22 cellular contexts compared by ENCODE assay signal in genomic region chr3:123044981-123045763, GRCh38. TPM values are rescaled to one million over a fixed set of nuclear protein-coding genes. Genes with fewer than 3 reads are reported as not detected.
DNase-seq lines count a peak whose midpoint lies in the region; ATAC-seq and FAIRE-seq lines count a peak whose summit lies in the region.
"Had no signal": no experiment of that assay in that cellular context is flagged by ENCODE, and none has a peak within 500 bp of the region (broad histone marks: within the 10 kb centered on the region; RNA-seq: fewer than 3 reads in every experiment).

No MANE protein-coding gene starts in this region.

- no peak overlapping the region for H2BK120ac ChIP-seq in neuronal stem cell (ENCODE audit: low read depth, low read length)

- H3K14ac ChIP-seq in neuronal stem cell (ENCODE audit: low read length): no peak overlapping the region

- DNase-seq in EH (ENCODE audit: low read depth) (peak; percentile 14), MG63 (peak; percentile 69), dermis microvascular lymphatic vessel endothelial cell (ENCODE audit: low read depth in 2 of 2) (peak; percentile 46 to 59), neuronal stem cell (ENCODE audit: low spot score) (no peak), RCC 7860 (ENCODE audit: low spot score) (no peak), NCI-H748 treated with DMSO at 0.1 percent for 48 hours (lab: John Stamatoyannopoulos, UW) (no peak)
- DNase-seq: CD8-positive, alpha-beta T cell; DMS53; MV-4-11; NCI-H1417; NCI-H187 treated with DMSO at 0.1 percent for 48 hours; NCI-H2227 treated with DMSO at 0.1 percent for 48 hours; NCI-H510A treated with DMSO at 0.1 percent for 48 hours; Peyer's patch; SHP77 had no signal

- H3K9me3 ChIP-seq in MG63: no peaks in the 10 kb centered on the region
- no peaks in the 10 kb centered on the region for H3K9me3 ChIP-seq in neuronal stem cell (replicated peaks in 1 of 2; ENCODE audit: control insufficient read depth in 2 of 2, insufficient read depth in 1 of 2, low read depth in 1 of 2, low read length in 2 of 2)
- H3K9me3 ChIP-seq: BLaER1, HAP-1, Peyer's patch had no signal

- no peak for ATAC-seq in HG02885 (IDR thresholded peaks at IDR 0.05; ENCODE audit: poor library complexity, unreplicated experiment)
- ATAC-seq: CD8-positive, alpha-beta T cell; K562 had no signal

- H3K9ac ChIP-seq in neuronal stem cell (ENCODE audit: low read depth, low read length, poor library complexity): no peak overlapping the region
- H3K9ac ChIP-seq: BLaER1 had no signal

- H2AK5ac ChIP-seq in neuronal stem cell (ENCODE audit: low read depth, low read length): no peak overlapping the region

- no peaks in the 10 kb centered on the region for H3K27me3 ChIP-seq in MG63
- no peaks in the 10 kb centered on the region for H3K27me3 ChIP-seq in neuronal stem cell (ENCODE audit: control insufficient read depth in 3 of 3, insufficient read depth in 3 of 3, low read depth in 1 of 3, low read length in 3 of 3)
- H3K27me3 ChIP-seq: BLaER1, Peyer's patch had no signal

- no peak overlapping the region for H3K23ac ChIP-seq in neuronal stem cell (ENCODE audit: low read depth, low read length, poor library complexity)

- H4K8ac ChIP-seq in neuronal stem cell (ENCODE audit: low read depth, low read length): no peak overlapping the region

- no peak overlapping the region for H3K27ac ChIP-seq in neuronal stem cell (replicated peaks; ENCODE audit: low read length)
- H3K27ac ChIP-seq: BLaER1, Peyer's patch had no signal

- no CpG with 5 or more reads among the region's 5 CpGs for WGBS in neuronal stem cell (ENCODE audit: extremely low coverage in 2 of 2, insufficient read length in 2 of 2, insufficient replicate concordance in 1 of 2), 2 donors

- no peaks in the 10 kb centered on the region for H3K79me1 ChIP-seq in neuronal stem cell (ENCODE audit: low read depth, low read length)

- H2BK15ac ChIP-seq in neuronal stem cell (ENCODE audit: low read length): no peak overlapping the region

- H3K18ac ChIP-seq in neuronal stem cell (ENCODE audit: low read length): no peak overlapping the region

- H2BK12ac ChIP-seq in neuronal stem cell (ENCODE audit: low read length): no peak overlapping the region

- peaks cover 0 to 8% of the 10 kb centered on the region in 2 donors for H3K4me1 ChIP-seq in neuronal stem cell (ENCODE audit: control insufficient read depth in 2 of 2, insufficient read depth in 1 of 2, low read depth in 1 of 2, low read length in 2 of 2)
- H3K4me1 ChIP-seq: HAP-1, Peyer's patch had no signal

- no peak overlapping the region for H4K91ac ChIP-seq in neuronal stem cell (ENCODE audit: low read depth, low read length, poor library complexity)

- FAIRE-seq in RCC 7860 (lab: Jason Lieb, UNC): no peak
- FAIRE-seq: A204.1, K562 had no signal

- H3K4ac ChIP-seq in neuronal stem cell (ENCODE audit: low read length): no peak overlapping the region

- H3K4me2 ChIP-seq in neuronal stem cell (ENCODE audit: insufficient read depth, low read length, poor library complexity, severe bottlenecking): no peak overlapping the region
- H3K4me2 ChIP-seq: BLaER1 had no signal

- H2BK5ac ChIP-seq in neuronal stem cell (ENCODE audit: low read length): no peak overlapping the region

- H2AFZ ChIP-seq in neuronal stem cell (ENCODE audit: low read length): peak overlapping the region; percentile 48

- H3K36me3 ChIP-seq in MG63: no peaks in the 10 kb centered on the region
- H3K36me3 ChIP-seq in neuronal stem cell (replicated peaks in 1 of 2; ENCODE audit: control insufficient read depth in 2 of 2, insufficient read depth in 2 of 2, low read length in 2 of 2): no peaks in the 10 kb centered on the region
- H3K36me3 ChIP-seq: BLaER1, HAP-1, Peyer's patch had no signal

- H3K4me3 ChIP-seq in MG63: no peak overlapping the region
- H3K4me3 ChIP-seq in neuronal stem cell (ENCODE audit: low read length in 2 of 2): no peak overlapping the region
- H3K4me3 ChIP-seq: BLaER1, HAP-1, K562, Peyer's patch, SK-N-MC had no signal

RNA-seq across cellular contexts. Expression of gene SEMA5B, which starts 17.6 kb away (rescaled TPM):
- total RNA-seq in MG63 (2014; rRNA removed; shearing (Covaris generic); ENCODE audit: low replicate concordance): not detected in 2 replicates
- total RNA-seq in dermis microvascular lymphatic vessel endothelial cell: under 0.01 and 0.13 TPM in 2 replicates
- polyA plus RNA-seq in neuronal stem cell (2013, experiment 1 of 2): 19.4 TPM
- polyA plus RNA-seq in neuronal stem cell (2013, experiment 2 of 2): 18.9 TPM
- total RNA-seq: CD8-positive, alpha-beta T cell; K562; T-helper 1 cell treated with Interleukin-12 subunit alpha and Interleukin-12 subunit beta and Interleukin-4 antibody, amounts not matched to agents 30 ng/mL and 1 ng/mL, for 36 hours had no signal
- polyA plus RNA-seq: K562 had no signal

RNA-seq across cellular contexts. Expression of gene PDIA5, which starts 21.7 kb away (rescaled TPM):
- 24.3 and 40.4 TPM in 2 replicates for total RNA-seq in MG63 (2014; rRNA removed; shearing (Covaris generic); ENCODE audit: low replicate concordance)
- 67.3 and 82.4 TPM in 2 replicates for total RNA-seq in dermis microvascular lymphatic vessel endothelial cell
- 5.9 TPM for polyA plus RNA-seq in neuronal stem cell (2013, experiment 1 of 2)
- 6.0 TPM for polyA plus RNA-seq in neuronal stem cell (2013, experiment 2 of 2)

Comparison
In these comparisons a context has a peak if more than half of its experiments do, and no peak if none do; other contexts are left out.
1. DNase-seq: peak in EH (single experiment), MG63 (single experiment) and dermis microvascular lymphatic vessel endothelial cell (2 of 2); none in neuronal stem cell (single experiment), RCC 7860 (single experiment) and NCI-H748 treated with DMSO at 0.1 percent for 48 hours (single experiment).